In the genomic region with DNA sequence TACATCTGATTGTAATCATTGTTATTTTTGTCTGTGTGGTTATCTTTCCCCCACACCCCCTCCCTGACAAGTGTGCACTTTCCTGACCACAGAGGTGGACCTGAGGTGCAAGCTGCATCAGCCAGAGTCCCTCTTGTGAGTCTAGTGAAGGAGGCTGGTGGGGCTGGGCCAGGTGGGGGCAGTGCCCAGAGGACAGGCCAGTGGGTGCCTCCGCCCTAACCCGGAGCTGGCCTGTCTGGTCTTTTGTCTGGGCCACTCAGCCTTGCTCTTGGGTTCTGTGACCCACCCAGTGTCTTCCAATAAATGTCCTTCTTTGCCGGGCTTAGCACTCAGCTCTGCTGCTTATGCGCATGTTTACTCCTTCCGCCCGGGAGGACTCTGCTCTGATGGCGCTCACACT, we compare ENCODE assay signal across 18 cellular contexts.
"Had no signal": no experiment of that assay in that cellular context is flagged by ENCODE, and none has a peak within 500 bp of the region (broad histone marks: within the 10 kb centered on the region; RNA-seq: fewer than 3 reads in every experiment).

No MANE protein-coding gene starts in this region.

- H3K4me3 ChIP-seq: MG63 had no signal

- H3K27me3 ChIP-seq: MG63 had no signal

- H3K9me3 ChIP-seq: MG63, SK-N-SH had no signal

- DNase-seq: Karpas-422, KBM-7, MG63, NCI-H1092, NCI-H1436, NCI-H187, NCI-H2029, NCI-H2081 treated with DMSO at 0.1 percent for 48 hours, NCI-H2171, NCI-H226, NCI-H446, NCI-H510A, NCI-H524 treated with DMSO at 0.1 percent for 48 hours, NCI-H69, RPMI8226, SHP77, SK-N-SH, SW 1271 had no signal

- H3K36me3 ChIP-seq: MG63 had no signal
